ENCODE assay signal across 11 cellular contexts in the genomic region with DNA sequence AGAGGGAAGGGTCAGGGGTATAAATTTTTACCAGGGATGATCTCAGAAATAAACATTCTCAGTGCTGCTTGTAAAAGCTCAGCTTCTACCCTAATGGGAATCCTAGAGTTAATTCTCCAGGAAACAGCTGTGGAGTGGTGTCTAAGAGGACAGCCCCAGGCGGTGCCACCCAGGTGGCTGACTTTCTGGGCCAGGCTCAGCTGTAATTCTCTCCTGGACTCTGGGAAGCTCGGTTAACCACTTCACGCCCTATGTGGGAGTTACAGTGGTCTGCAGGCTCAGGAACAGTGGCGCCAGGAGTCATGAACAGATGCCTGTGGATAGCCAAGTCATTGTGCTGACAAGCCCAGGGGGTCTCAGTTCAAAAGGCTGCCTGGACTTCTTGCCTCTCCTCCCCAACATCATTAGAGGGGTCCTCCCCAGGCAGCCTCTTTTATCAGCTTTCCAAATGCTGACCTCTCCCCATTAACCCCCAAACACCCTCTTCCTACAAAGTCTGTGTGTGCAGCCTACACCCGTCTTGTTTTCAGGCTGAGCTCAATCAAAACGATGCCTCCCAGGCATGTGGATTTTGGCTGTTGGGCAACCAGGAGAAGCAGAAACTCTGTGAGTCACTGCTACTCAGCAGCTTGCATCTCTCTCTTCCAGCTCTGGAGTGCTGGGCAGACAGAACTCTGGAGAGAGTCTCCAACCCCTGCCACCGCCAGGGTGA. TPM values are rescaled to one million over a fixed set of nuclear protein-coding genes. Genes with fewer than 3 reads are reported as not detected.
DNase-seq lines count a peak whose midpoint lies in the region; ATAC-seq and TF ChIP-seq lines count a peak whose summit lies in the region.
"Had no signal": no experiment of that assay in that cellular context is flagged by ENCODE, and none has a peak within 500 bp of the region (broad histone marks: within the 10 kb centered on the region; RNA-seq: fewer than 3 reads in every experiment).

No MANE protein-coding gene starts in this region.

- ATAC-seq in Panc1: peak; percentile 91
- no peak for ATAC-seq in activated CD4-positive, CD25-positive, alpha-beta regulatory T cell treated with anti-CD3 and anti-CD28 coated beads, Interleukin-2, amount 50 U/mL, for 24 hours
- ATAC-seq in GM21576 (IDR thresholded peaks at IDR 0.05; ENCODE audit: unreplicated experiment): no peak

- H3K36me3 ChIP-seq in A673 (ENCODE audit: insufficient read depth, low read length, poor library complexity, severe bottlenecking) (no peaks in the 10 kb centered on the region), Panc1 (ENCODE audit: control insufficient read depth, insufficient read depth, low read length) (no peaks in the 10 kb centered on the region)

- POLR2A ChIA-PET in A673 (lab: Charles Lee; ENCODE audit: low non-redundant PET): no interaction called here
- POLR2A ChIA-PET in Panc1 (lab: Charles Lee): interaction anchor here (0.6 to 0.7 kb wide), 2 partner anchors 928 to 1554 kb away, joined by 3 read pairs; no protein-coding TSS in a partner anchor

- BruUV-seq in A673 (replicated peaks; lab: Mats Ljungman, UMichigan): no TSS peak
- no TSS peak for BruUV-seq in Panc1 (replicated peaks; lab: Mats Ljungman, UMichigan)

- H3K9me3 ChIP-seq in A673 (ENCODE audit: low read depth, low read length, poor library complexity, severe bottlenecking) (no peaks in the 10 kb centered on the region), Panc1 (ENCODE audit: control insufficient read depth, insufficient read depth, low read depth, low read length) (no peaks in the 10 kb centered on the region)

- CTCF ChIA-PET in A673 (lab: Charles Lee) (no interaction called here), Panc1 (lab: Charles Lee) (no interaction called here)

- in situ Hi-C loops in Panc1 (cut with HindIII; ENCODE audit: low pct_unique_long_range_greater_than_20kb, low sequenced_read_pairs): no loop called here

- H3K4me3 ChIP-seq in A673 (ENCODE audit: low read depth, low read length, poor library complexity, severe bottlenecking) (no peak overlapping the region), Panc1 (ENCODE audit: low read depth in 2 of 2, low read length in 2 of 2) (peak overlapping the region; percentile 27 to 59), fibroblast of villous mesenchyme (ENCODE audit: low read depth, low read length) (no peak overlapping the region)

- DNase-seq in A673 (ENCODE audit: low spot score) (peak; percentile 78), HCEC 1CT (peak; percentile 82), Panc1 (ENCODE audit: low read depth, low spot score) (peak; percentile 15), fibroblast of villous mesenchyme (ENCODE audit: low read depth) (peak; percentile 78), NCI-H1048 (lab: John Stamatoyannopoulos, UW) (no peak), GF-D8 (lab: John Stamatoyannopoulos, UW) (no peak)
- DNase-seq: GDM1; stimulated activated CD4-positive, alpha-beta T cell treated with anti-CD3 and anti-CD28 coated beads, Interleukin-2, amount 100 ng/mL, for 24 hours had no signal

- H3K27ac ChIP-seq in A673 (ENCODE audit: low read depth, low read length, poor library complexity, severe bottlenecking) (no peak overlapping the region), Panc1 (ENCODE audit: low read length) (peak overlapping the region; percentile 73)

- H3K27me3 ChIP-seq in A673 (replicated peaks; ENCODE audit: insufficient read depth, low read depth, low read length, poor library complexity) (no peaks in the 10 kb centered on the region), Panc1 (ENCODE audit: control insufficient read depth, insufficient read depth, low read length) (no peaks in the 10 kb centered on the region)

- TF ChIP-seq CTCF in A673 (conservative IDR thresholded peaks at IDR 0.05; ENCODE audit: low read depth, low read length) (no peak), Panc1 (IDR thresholded peaks at IDR 0.05) (no peak), fibroblast of villous mesenchyme (IDR thresholded peaks at IDR 0.05; ENCODE audit: insufficient read depth, low read depth, low read length) (no peak)

- peaks cover 10% of the 10 kb centered on the region for H3K4me1 ChIP-seq in A673 (ENCODE audit: insufficient read depth, low read length, poor library complexity, severe bottlenecking)
- peaks cover 30% of the 10 kb centered on the region for H3K4me1 ChIP-seq in Panc1 (ENCODE audit: control insufficient read depth, insufficient read depth, low read length)

- intact Hi-C loops in A673 (cut with micrococcal nuclease; ENCODE audit: unreplicated experiment): no loop called here
- intact Hi-C loops in Panc1 (cut with micrococcal nuclease; ENCODE audit: unreplicated experiment): no loop called here

RNA-seq across cellular contexts. Expression of gene HHIPL2, which starts 1.2 kb away (rescaled TPM):
- total RNA-seq in A673 (2021) (0.66 TPM in 1 of 2 replicates, not detected in the other), Panc1 (2021; ENCODE audit: unreplicated experiment) (14.7 TPM), fibroblast of villous mesenchyme (not detected in 2 replicates)
- polyA plus RNA-seq in Panc1 (2012; ENCODE audit: insufficient read length): 18.3 TPM
- total RNA-seq: glomerular endothelial cell had no signal

RNA-seq across cellular contexts. Expression of gene TAF1A, which starts 43.0 kb away (rescaled TPM):
- 19.3 TPM in 2 replicates for total RNA-seq in A673 (2021)
- 11.6 TPM for total RNA-seq in Panc1 (2021; ENCODE audit: unreplicated experiment)
- polyA plus RNA-seq in Panc1 (2012; ENCODE audit: insufficient read length): 2.9 TPM
- 7.1 and 15.5 TPM in 2 replicates for total RNA-seq in fibroblast of villous mesenchyme

Comparison
In these comparisons a context has a peak if more than half of its experiments do, and no peak if none do; other contexts are left out.
1. DNase-seq: peak in A673 (single experiment), HCEC 1CT (single experiment), Panc1 (single experiment) and fibroblast of villous mesenchyme (single experiment); none in NCI-H1048 (single experiment) and GF-D8 (single experiment).
2. H3K4me3 ChIP-seq: peak in Panc1 (2 of 2); none in A673 (single experiment) and fibroblast of villous mesenchyme (single experiment).